In genomic region chr10:132714096-132714721, GRCh38 we compare ENCODE assay signal across 16 cellular contexts.
A peak's percentile ranks its signal among the peaks of the same experiment; 100 is the strongest.
DNase-seq lines count a peak whose midpoint lies in the region; ATAC-seq, FAIRE-seq and TF ChIP-seq lines count a peak whose summit lies in the region.
"Had no signal": no experiment of that assay in that cellular context is flagged by ENCODE, and none has a peak within 500 bp of the region (broad histone marks: within the 10 kb centered on the region; RNA-seq: fewer than 3 reads in every experiment).

No MANE protein-coding gene starts in this region.

- peak; percentile 41 to 93 (median 92) for DNase-seq in dorsolateral prefrontal cortex
- peak; percentile 65 for DNase-seq in kidney
- peak; percentile 10 to 50 for DNase-seq in psoas muscle
- no peak for DNase-seq in T-helper 9 cell
- no peak for DNase-seq in NCI-H187 (lab: John Stamatoyannopoulos, UW)
- DNase-seq: activated T-cell treated with anti-CD3 and anti-CD28 coated beads, Interleukin-2, amount 50 U/mL, for 48 hours; GDM1; NCI-H2029; stimulated activated naive CD4-positive, alpha-beta T cell had no signal

- intact Hi-C loops in dorsolateral prefrontal cortex (cut with DNase I): loop anchor here in 1 of 2 donors (1.0 to 2.0 kb wide), 2 partner anchors 29 to 59 kb away; no protein-coding TSS in a partner anchor
- intact Hi-C loops in kidney (cut with DNase I): no loop called here
- intact Hi-C loops in psoas muscle (cut with DNase I): no loop called here

- H3K27ac Mint-ChIP-seq in stimulated activated memory B cell treated with anti-CD40 and anti-IgM and Interleukin-4, amounts not matched to agents 10 μg/mL and 1 μg/mL and 100 μg/mL, for 72 hours: no peak overlapping the region

- ATAC-seq in psoas muscle: peak in 1 of 4 donors; percentile 26
- no peak for ATAC-seq in stimulated activated memory B cell treated with anti-CD40 and anti-IgM and Interleukin-4, amounts not matched to agents 10 μg/mL and 1 μg/mL and 100 μg/mL, for 72 hours
- ATAC-seq in GM21825 (IDR thresholded peaks at IDR 0.05; ENCODE audit: unreplicated experiment): no peak

- peak overlapping the region in 40 of 59 donors; percentile 0 to 47 (median 28) for H3K4me3 ChIP-seq in dorsolateral prefrontal cortex
- no peak overlapping the region for H3K4me3 ChIP-seq in kidney (ENCODE audit: low read length in 2 of 2)
- H3K4me3 ChIP-seq in psoas muscle: no peak overlapping the region
- H3K4me3 ChIP-seq: BLaER1 had no signal

- H3K27me3 ChIP-seq in dorsolateral prefrontal cortex (no peaks in the 10 kb centered on the region), psoas muscle (ENCODE audit: insufficient read depth in 3 of 3, low read length in 2 of 3) (no peaks in the 10 kb centered on the region)
- H3K27me3 ChIP-seq: BLaER1 had no signal

- peak; percentile 19; the same call in 1 of the 2 replicates for TF ChIP-seq RAD21 in Ishikawa (IDR thresholded peaks at IDR 0.05; ENCODE audit: low read depth)

- no peak overlapping the region for H3K9ac ChIP-seq in kidney (ENCODE audit: low read length in 2 of 2)
- H3K9ac ChIP-seq: BLaER1, KMS-11 had no signal

- H3K4me3 Mint-ChIP-seq in stimulated activated memory B cell treated with anti-CD40 and anti-IgM and Interleukin-4, amounts not matched to agents 10 μg/mL and 1 μg/mL and 100 μg/mL, for 72 hours: no peak overlapping the region

- TF ChIP-seq CTCF in dorsolateral prefrontal cortex (IDR thresholded peaks at IDR 0.05 in 54 of 56, conservative IDR thresholded peaks at IDR 0.05 in 2 of 56; ENCODE audit: low read depth in 1 of 56, partially characterized antibody in 56 of 56) (peak in 17 of 56 donors; percentile 8 to 35 (median 20)), kidney (IDR thresholded peaks at IDR 0.05; ENCODE audit: borderline replicate concordance, extremely low read depth, insufficient read depth) (no peak), psoas muscle (IDR thresholded peaks at IDR 0.05) (no peak)

- no peaks in the 10 kb centered on the region for H3K9me3 Mint-ChIP-seq in stimulated activated memory B cell treated with anti-CD40 and anti-IgM and Interleukin-4, amounts not matched to agents 10 μg/mL and 1 μg/mL and 100 μg/mL, for 72 hours

- no peaks in the 10 kb centered on the region for H3K27me3 Mint-ChIP-seq in stimulated activated memory B cell treated with anti-CD40 and anti-IgM and Interleukin-4, amounts not matched to agents 10 μg/mL and 1 μg/mL and 100 μg/mL, for 72 hours

- H3K36me3 ChIP-seq in kidney (ENCODE audit: control insufficient read depth in 1 of 2, insufficient read depth in 2 of 2, low read length in 2 of 2): peaks cover 7% of the 10 kb centered on the region in 2 donors
- H3K36me3 ChIP-seq in psoas muscle (ENCODE audit: insufficient read depth in 1 of 2, low read depth in 1 of 2): peaks cover 0 to 26% of the 10 kb centered on the region in 2 donors

- no peaks in the 10 kb centered on the region for H3K4me1 ChIP-seq in kidney (ENCODE audit: control insufficient read depth in 1 of 2, insufficient read depth in 1 of 2, low read depth in 1 of 2, low read length in 2 of 2)
- H3K4me1 ChIP-seq in psoas muscle: no peaks in the 10 kb centered on the region

- H3K36me3 Mint-ChIP-seq in stimulated activated memory B cell treated with anti-CD40 and anti-IgM and Interleukin-4, amounts not matched to agents 10 μg/mL and 1 μg/mL and 100 μg/mL, for 72 hours: peaks cover 43% of the 10 kb centered on the region

- no peaks in the 10 kb centered on the region for H3K4me1 Mint-ChIP-seq in stimulated activated memory B cell treated with anti-CD40 and anti-IgM and Interleukin-4, amounts not matched to agents 10 μg/mL and 1 μg/mL and 100 μg/mL, for 72 hours

- WGBS in psoas muscle, 3 donors: 74 to 80% (median 77%) methylated on average over 43 to 44 of the region's 44 CpGs

- no peak for FAIRE-seq in kidney (lab: Jason Lieb, UNC)
- FAIRE-seq: bronchial epithelial cell, islet of Langerhans had no signal

- TF ChIP-seq EP300 in Ishikawa (IDR thresholded peaks at IDR 0.05; ENCODE audit: borderline replicate concordance): peak; percentile 99

- H3K27ac ChIP-seq in dorsolateral prefrontal cortex (peak overlapping the region; percentile 79 to 100 (median 96)), kidney (ENCODE audit: low read depth in 2 of 2, low read length in 2 of 2) (no peak overlapping the region), psoas muscle (no peak overlapping the region)
- H3K27ac ChIP-seq: BLaER1, KMS-11 had no signal

- H3K9me3 ChIP-seq in kidney (ENCODE audit: control insufficient read depth in 1 of 2, low read length in 2 of 2): no peaks in the 10 kb centered on the region
- no peaks in the 10 kb centered on the region for H3K9me3 ChIP-seq in psoas muscle

TF ChIP-seq in Ishikawa, 13 proteins besides CTCF, POLR2A, EP300 and RAD21:
- no peak for TF ChIP-seq EGR1 (IDR thresholded peaks at IDR 0.05)
- no peak; the same call in none of the 2 replicates for TF ChIP-seq ZBTB7A (IDR thresholded peaks at IDR 0.05; ENCODE audit: low read depth)
- peak; percentile 80 for TF ChIP-seq YY1 (IDR thresholded peaks at IDR 0.05; ENCODE audit: low read depth)
- peak; percentile 99 for TF ChIP-seq TCF12 (IDR thresholded peaks at IDR 0.05; ENCODE audit: low read depth)
- 0 out of 2 replicates have a peak, but pooled peaks have one; percentile 37 for TF ChIP-seq REST (IDR thresholded peaks at IDR 0.05; ENCODE audit: low read depth)
- peak; percentile 52; the same call in 1 of the 2 replicates for TF ChIP-seq TAF1 (IDR thresholded peaks at IDR 0.05; ENCODE audit: low read depth)
- peak; percentile 94 for TF ChIP-seq TEAD4 (IDR thresholded peaks at IDR 0.05)
- peak; percentile 45; the same call in 1 of the 2 replicates for TF ChIP-seq CREB1 (IDR thresholded peaks at IDR 0.05; ENCODE audit: low read depth)
- peak; percentile 99 for TF ChIP-seq NFIC (IDR thresholded peaks at IDR 0.05)
- TF ChIP-seq, protein P1, sequence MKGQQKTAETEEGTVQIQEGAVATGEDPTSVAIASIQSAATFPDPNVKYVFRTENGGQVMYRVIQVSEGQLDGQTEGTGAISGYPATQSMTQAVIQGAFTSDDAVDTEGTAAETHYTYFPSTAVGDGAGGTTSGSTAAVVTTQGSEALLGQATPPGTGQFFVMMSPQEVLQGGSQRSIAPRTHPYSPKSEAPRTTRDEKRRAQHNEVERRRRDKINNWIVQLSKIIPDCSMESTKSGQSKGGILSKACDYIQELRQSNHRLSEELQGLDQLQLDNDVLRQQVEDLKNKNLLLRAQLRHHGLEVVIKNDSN (IDR thresholded peaks at IDR 0.05): peak; percentile 38
- TF ChIP-seq MAX (IDR thresholded peaks at IDR 0.05): peak; percentile 91
- peak; percentile 96 for TF ChIP-seq FOXM1 (IDR thresholded peaks at IDR 0.05; ENCODE audit: borderline replicate concordance, low read depth)
- TF ChIP-seq CEBPB (IDR thresholded peaks at IDR 0.05): no peak; the same call in 1 of the 2 replicates

Comparison
In these comparisons a context has a peak if more than half of its experiments do, and no peak if none do; other contexts are left out.
1. DNase-seq: peak in dorsolateral prefrontal cortex (10 of 10), kidney (single experiment) and psoas muscle (2 of 2); none in T-helper 9 cell (single experiment) and NCI-H187 (0 of 2).
2. H3K27ac ChIP-seq: peak in dorsolateral prefrontal cortex (59 of 59); none in kidney (0 of 2) and psoas muscle (single experiment).
3. H3K4me3 ChIP-seq: peak in dorsolateral prefrontal cortex (40 of 59); none in kidney (0 of 2) and psoas muscle (single experiment).